1 cellular context compared by ENCODE assay signal in the genomic region with DNA sequence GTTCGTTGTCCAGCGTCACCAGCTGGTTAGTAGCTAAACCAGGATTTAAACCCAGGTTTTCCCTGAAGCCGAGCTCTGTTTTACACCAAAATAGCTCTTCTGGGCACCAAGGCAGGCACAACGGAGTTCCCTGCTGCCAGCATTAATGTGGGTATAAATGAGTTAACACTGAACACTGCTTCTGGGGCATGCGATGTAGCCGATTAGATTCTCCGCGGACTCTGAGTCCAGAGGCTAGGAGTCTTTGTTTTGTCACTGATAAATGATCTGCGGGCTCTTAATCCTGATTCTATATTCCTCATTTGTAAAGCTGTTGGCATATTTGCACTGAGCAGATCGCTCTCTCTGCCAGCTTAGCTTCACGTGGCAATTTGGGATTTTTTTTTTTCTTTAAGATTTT.
TF ChIP-seq lines count a peak whose summit lies in the region.

No MANE protein-coding gene starts in this region.

TF ChIP-seq in HepG2, 621 proteins besides CTCF, POLR2A, EP300 and RAD21:
- no peak for TF ChIP-seq SSRP1 (CRISPR knock-in tag; IDR thresholded peaks at IDR 0.05)
- TF ChIP-seq, protein P1, sequence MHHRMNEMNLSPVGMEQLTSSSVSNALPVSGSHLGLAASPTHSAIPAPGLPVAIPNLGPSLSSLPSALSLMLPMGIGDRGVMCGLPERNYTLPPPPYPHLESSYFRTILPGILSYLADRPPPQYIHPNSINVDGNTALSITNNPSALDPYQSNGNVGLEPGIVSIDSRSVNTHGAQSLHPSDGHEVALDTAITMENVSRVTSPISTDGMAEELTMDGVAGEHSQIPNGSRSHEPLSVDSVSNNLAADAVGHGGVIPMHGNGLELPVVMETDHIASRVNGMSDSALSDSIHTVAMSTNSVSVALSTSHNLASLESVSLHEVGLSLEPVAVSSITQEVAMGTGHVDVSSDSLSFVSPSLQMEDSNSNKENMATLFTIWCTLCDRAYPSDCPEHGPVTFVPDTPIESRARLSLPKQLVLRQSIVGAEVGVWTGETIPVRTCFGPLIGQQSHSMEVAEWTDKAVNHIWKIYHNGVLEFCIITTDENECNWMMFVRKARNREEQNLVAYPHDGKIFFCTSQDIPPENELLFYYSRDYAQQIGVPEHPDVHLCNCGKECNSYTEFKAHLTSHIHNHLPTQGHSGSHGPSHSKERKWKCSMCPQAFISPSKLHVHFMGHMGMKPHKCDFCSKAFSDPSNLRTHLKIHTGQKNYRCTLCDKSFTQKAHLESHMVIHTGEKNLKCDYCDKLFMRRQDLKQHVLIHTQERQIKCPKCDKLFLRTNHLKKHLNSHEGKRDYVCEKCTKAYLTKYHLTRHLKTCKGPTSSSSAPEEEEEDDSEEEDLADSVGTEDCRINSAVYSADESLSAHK (CRISPR knock-in tag; IDR thresholded peaks at IDR 0.05; ENCODE audit: borderline replicate concordance) = no peak
- TF ChIP-seq, protein P2, sequence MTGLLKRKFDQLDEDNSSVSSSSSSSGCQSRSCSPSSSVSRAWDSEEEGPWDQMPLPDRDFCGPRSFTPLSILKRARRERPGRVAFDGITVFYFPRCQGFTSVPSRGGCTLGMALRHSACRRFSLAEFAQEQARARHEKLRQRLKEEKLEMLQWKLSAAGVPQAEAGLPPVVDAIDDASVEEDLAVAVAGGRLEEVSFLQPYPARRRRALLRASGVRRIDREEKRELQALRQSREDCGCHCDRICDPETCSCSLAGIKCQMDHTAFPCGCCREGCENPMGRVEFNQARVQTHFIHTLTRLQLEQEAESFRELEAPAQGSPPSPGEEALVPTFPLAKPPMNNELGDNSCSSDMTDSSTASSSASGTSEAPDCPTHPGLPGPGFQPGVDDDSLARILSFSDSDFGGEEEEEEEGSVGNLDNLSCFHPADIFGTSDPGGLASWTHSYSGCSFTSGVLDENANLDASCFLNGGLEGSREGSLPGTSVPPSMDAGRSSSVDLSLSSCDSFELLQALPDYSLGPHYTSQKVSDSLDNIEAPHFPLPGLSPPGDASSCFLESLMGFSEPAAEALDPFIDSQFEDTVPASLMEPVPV (CRISPR knock-in tag; IDR thresholded peaks at IDR 0.05) = no peak
- TF ChIP-seq TOE1 (CRISPR knock-in tag; IDR thresholded peaks at IDR 0.05) = no peak
- TF ChIP-seq ZFP41 (CRISPR knock-in tag; IDR thresholded peaks at IDR 0.05; ENCODE audit: borderline replicate concordance) = no peak
- TF ChIP-seq, protein P3, sequence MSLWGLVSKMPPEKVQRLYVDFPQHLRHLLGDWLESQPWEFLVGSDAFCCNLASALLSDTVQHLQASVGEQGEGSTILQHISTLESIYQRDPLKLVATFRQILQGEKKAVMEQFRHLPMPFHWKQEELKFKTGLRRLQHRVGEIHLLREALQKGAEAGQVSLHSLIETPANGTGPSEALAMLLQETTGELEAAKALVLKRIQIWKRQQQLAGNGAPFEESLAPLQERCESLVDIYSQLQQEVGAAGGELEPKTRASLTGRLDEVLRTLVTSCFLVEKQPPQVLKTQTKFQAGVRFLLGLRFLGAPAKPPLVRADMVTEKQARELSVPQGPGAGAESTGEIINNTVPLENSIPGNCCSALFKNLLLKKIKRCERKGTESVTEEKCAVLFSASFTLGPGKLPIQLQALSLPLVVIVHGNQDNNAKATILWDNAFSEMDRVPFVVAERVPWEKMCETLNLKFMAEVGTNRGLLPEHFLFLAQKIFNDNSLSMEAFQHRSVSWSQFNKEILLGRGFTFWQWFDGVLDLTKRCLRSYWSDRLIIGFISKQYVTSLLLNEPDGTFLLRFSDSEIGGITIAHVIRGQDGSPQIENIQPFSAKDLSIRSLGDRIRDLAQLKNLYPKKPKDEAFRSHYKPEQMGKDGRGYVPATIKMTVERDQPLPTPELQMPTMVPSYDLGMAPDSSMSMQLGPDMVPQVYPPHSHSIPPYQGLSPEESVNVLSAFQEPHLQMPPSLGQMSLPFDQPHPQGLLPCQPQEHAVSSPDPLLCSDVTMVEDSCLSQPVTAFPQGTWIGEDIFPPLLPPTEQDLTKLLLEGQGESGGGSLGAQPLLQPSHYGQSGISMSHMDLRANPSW (CRISPR knock-in tag; IDR thresholded peaks at IDR 0.05; ENCODE audit: borderline replicate concordance) = no peak
- no peak for TF ChIP-seq NONO (IDR thresholded peaks at IDR 0.05)
- no peak for TF ChIP-seq NONO (CRISPR knock-in tag; conservative IDR thresholded peaks at IDR 0.05)
- no peak for TF ChIP-seq HDAC6 (IDR thresholded peaks at IDR 0.05; ENCODE audit: low read depth, low read length)
- TF ChIP-seq HOXA5 (CRISPR knock-in tag; IDR thresholded peaks at IDR 0.05) = no peak
- no peak for TF ChIP-seq ZNF570 (CRISPR knock-in tag; IDR thresholded peaks at IDR 0.05; ENCODE audit: borderline replicate concordance)
- TF ChIP-seq PBX2 (CRISPR knock-in tag; IDR thresholded peaks at IDR 0.05) = no peak
- TF ChIP-seq ZNF746 (CRISPR knock-in tag; IDR thresholded peaks at IDR 0.05) = no peak
- no peak for TF ChIP-seq ZNF770 (CRISPR knock-in tag; IDR thresholded peaks at IDR 0.05)
- no peak for TF ChIP-seq ZNF333 (CRISPR knock-in tag; IDR thresholded peaks at IDR 0.05; ENCODE audit: borderline replicate concordance)
- no peak for TF ChIP-seq ONECUT2 (CRISPR knock-in tag; IDR thresholded peaks at IDR 0.05)
- no peak for TF ChIP-seq FOSL1 (CRISPR knock-in tag; IDR thresholded peaks at IDR 0.05; ENCODE audit: borderline replicate concordance)
- TF ChIP-seq ZNF543 (CRISPR knock-in tag; IDR thresholded peaks at IDR 0.05) = no peak
- TF ChIP-seq, protein P4, sequence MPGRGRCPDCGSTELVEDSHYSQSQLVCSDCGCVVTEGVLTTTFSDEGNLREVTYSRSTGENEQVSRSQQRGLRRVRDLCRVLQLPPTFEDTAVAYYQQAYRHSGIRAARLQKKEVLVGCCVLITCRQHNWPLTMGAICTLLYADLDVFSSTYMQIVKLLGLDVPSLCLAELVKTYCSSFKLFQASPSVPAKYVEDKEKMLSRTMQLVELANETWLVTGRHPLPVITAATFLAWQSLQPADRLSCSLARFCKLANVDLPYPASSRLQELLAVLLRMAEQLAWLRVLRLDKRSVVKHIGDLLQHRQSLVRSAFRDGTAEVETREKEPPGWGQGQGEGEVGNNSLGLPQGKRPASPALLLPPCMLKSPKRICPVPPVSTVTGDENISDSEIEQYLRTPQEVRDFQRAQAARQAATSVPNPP (CRISPR knock-in tag; IDR thresholded peaks at IDR 0.05) = no peak
- no peak for TF ChIP-seq ZNF263 (CRISPR knock-in tag; IDR thresholded peaks at IDR 0.05)
TF ChIP-seq in HepG2: peak in this region for 0.
